Comparison of ENCODE assay signal across 1 cellular context in the genomic region with DNA sequence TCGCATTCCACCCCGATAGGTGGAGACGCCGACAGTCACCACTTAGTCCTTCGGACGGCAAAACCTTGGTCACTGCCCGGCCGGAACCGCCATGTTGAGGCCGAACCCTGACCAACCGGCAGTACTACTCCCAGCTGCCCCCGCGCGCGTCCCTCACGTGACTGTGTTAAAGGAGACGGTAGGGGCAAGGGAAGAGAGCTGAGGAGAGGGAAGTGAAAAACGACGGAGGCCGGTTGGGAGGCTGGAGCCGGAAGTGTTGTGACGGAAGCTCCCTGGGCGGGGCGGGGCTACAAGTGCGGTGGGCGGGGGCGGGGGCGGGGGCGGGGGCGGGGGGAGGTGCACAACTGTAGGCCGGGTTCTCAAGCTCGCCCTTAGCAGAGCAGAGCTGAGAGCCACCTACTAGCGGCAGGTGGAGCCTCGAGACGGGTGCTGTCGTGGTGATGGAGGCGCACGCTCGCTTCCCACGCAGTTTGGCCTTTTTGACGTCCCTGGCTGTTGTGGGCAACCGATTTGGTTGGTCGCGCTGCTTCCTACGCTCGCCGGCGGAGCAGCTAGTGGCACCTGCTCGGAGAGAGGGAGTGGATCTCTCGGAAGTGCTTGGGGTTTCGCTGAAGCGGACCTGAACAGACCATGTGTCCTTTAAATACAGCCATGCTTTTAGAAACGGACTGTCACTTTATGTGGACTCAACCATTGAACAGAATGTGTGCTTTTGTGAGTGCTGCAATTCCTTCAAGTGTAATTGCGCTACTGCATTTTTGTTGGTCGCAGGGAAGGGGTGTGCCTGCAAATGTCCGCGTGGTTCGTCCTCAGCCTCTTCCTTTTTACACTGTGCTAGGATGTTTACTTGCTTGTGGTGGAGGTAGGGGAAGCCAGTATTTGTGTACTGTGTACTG.
A peak's percentile ranks its signal among the peaks of the same experiment; 100 is the strongest.
TF ChIP-seq lines count a peak whose summit lies in the region.

A gene with protein sequence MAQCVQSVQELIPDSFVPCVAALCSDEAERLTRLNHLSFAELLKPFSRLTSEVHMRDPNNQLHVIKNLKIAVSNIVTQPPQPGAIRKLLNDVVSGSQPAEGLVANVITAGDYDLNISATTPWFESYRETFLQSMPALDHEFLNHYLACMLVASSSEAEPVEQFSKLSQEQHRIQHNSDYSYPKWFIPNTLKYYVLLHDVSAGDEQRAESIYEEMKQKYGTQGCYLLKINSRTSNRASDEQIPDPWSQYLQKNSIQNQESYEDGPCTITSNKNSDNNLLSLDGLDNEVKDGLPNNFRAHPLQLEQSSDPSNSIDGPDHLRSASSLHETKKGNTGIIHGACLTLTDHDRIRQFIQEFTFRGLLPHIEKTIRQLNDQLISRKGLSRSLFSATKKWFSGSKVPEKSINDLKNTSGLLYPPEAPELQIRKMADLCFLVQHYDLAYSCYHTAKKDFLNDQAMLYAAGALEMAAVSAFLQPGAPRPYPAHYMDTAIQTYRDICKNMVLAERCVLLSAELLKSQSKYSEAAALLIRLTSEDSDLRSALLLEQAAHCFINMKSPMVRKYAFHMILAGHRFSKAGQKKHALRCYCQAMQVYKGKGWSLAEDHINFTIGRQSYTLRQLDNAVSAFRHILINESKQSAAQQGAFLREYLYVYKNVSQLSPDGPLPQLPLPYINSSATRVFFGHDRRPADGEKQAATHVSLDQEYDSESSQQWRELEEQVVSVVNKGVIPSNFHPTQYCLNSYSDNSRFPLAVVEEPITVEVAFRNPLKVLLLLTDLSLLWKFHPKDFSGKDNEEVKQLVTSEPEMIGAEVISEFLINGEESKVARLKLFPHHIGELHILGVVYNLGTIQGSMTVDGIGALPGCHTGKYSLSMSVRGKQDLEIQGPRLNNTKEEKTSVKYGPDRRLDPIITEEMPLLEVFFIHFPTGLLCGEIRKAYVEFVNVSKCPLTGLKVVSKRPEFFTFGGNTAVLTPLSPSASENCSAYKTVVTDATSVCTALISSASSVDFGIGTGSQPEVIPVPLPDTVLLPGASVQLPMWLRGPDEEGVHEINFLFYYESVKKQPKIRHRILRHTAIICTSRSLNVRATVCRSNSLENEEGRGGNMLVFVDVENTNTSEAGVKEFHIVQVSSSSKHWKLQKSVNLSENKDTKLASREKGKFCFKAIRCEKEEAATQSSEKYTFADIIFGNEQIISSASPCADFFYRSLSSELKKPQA (N-terminal part only) (minus strand): TSS at position 130 of the 896 bp plus-strand sequence. CDS start 364 bp downstream, outside the sequence.

TF ChIP-seq in HepG2, 621 proteins besides CTCF, POLR2A, EP300 and RAD21 (continued from another document and continues in another):
- TF ChIP-seq, protein P1, sequence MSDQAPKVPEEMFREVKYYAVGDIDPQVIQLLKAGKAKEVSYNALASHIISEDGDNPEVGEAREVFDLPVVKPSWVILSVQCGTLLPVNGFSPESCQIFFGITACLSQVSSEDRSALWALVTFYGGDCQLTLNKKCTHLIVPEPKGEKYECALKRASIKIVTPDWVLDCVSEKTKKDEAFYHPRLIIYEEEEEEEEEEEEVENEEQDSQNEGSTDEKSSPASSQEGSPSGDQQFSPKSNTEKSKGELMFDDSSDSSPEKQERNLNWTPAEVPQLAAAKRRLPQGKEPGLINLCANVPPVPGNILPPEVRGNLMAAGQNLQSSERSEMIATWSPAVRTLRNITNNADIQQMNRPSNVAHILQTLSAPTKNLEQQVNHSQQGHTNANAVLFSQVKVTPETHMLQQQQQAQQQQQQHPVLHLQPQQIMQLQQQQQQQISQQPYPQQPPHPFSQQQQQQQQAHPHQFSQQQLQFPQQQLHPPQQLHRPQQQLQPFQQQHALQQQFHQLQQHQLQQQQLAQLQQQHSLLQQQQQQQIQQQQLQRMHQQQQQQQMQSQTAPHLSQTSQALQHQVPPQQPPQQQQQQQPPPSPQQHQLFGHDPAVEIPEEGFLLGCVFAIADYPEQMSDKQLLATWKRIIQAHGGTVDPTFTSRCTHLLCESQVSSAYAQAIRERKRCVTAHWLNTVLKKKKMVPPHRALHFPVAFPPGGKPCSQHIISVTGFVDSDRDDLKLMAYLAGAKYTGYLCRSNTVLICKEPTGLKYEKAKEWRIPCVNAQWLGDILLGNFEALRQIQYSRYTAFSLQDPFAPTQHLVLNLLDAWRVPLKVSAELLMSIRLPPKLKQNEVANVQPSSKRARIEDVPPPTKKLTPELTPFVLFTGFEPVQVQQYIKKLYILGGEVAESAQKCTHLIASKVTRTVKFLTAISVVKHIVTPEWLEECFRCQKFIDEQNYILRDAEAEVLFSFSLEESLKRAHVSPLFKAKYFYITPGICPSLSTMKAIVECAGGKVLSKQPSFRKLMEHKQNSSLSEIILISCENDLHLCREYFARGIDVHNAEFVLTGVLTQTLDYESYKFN (CRISPR knock-in tag; conservative IDR thresholded peaks at IDR 0.05): peak; percentile 43; the same call in 1 of the 2 replicates
- TF ChIP-seq MED1 (CRISPR knock-in tag; IDR thresholded peaks at IDR 0.05) (peak; percentile 63; the same call in 1 of the 2 replicates), ATM (IDR thresholded peaks at IDR 0.05; ENCODE audit: borderline replicate concordance) (no peak), MIER3 (CRISPR knock-in tag; IDR thresholded peaks at IDR 0.05; ENCODE audit: borderline replicate concordance) (no peak; the same call in 1 of the 2 replicates), ZKSCAN1 (IDR thresholded peaks at IDR 0.05; ENCODE audit: low read length) (no peak), ZNF382 (CRISPR knock-in tag; IDR thresholded peaks at IDR 0.05; ENCODE audit: borderline replicate concordance) (no peak), FOXO1 (CRISPR knock-in tag; IDR thresholded peaks at IDR 0.05) (no peak), PAF1 (CRISPR knock-in tag; IDR thresholded peaks at IDR 0.05) (no peak), ZBTB42 (CRISPR knock-in tag; IDR thresholded peaks at IDR 0.05) (no peak), ZFP36 (IDR thresholded peaks at IDR 0.05; ENCODE audit: borderline replicate concordance, low read depth, low read length, partially characterized antibody) (no peak), NFE2L2 (IDR thresholded peaks at IDR 0.05; ENCODE audit: low read length) (no peak), IKZF4 (CRISPR knock-in tag; IDR thresholded peaks at IDR 0.05; ENCODE audit: borderline replicate concordance, low read depth, not compliant biosample characterization) (no peak), ZFAT (CRISPR knock-in tag; conservative IDR thresholded peaks at IDR 0.05) (no peak), ZNF709 (CRISPR knock-in tag; IDR thresholded peaks at IDR 0.05) (0 out of 2 replicates have a peak, but pooled peaks have one; percentile 53), PTBP1 (IDR thresholded peaks at IDR 0.05; ENCODE audit: low read depth, low read length, poor library complexity, severe bottlenecking) (no peak), ZNF230 (CRISPR knock-in tag; IDR thresholded peaks at IDR 0.05) (no peak), ZNF468 (CRISPR knock-in tag; IDR thresholded peaks at IDR 0.05) (no peak), NCOA1 (CRISPR knock-in tag; IDR thresholded peaks at IDR 0.05) (no peak), KLF6 (CRISPR knock-in tag; IDR thresholded peaks at IDR 0.05) (no peak), ZNF781 (CRISPR knock-in tag; IDR thresholded peaks at IDR 0.05; ENCODE audit: borderline replicate concordance, not compliant biosample characterization) (peak; percentile 0), JARID2 (CRISPR knock-in tag; IDR thresholded peaks at IDR 0.05; ENCODE audit: insufficient replicate concordance) (no peak), PCBP1 (IDR thresholded peaks at IDR 0.05; ENCODE audit: borderline replicate concordance, low read depth, low read length) (0 out of 2 replicates have a peak, but pooled peaks have one; percentile 59), THAP11 (CRISPR knock-in tag; IDR thresholded peaks at IDR 0.05) (peak; percentile 90), ZNF446 (CRISPR knock-in tag; IDR thresholded peaks at IDR 0.05) (0 out of 2 replicates have a peak, but pooled peaks have one; percentile 42), SOX13 (IDR thresholded peaks at IDR 0.05) (no peak), SOX13 (CRISPR knock-in tag; conservative IDR thresholded peaks at IDR 0.05 in 1 of 2, IDR thresholded peaks at IDR 0.05 in 1 of 2) (no peak; a peak in 1 of 4 replicates), TP53 (CRISPR knock-in tag; conservative IDR thresholded peaks at IDR 0.05) (0 out of 2 replicates have a peak, but pooled peaks have one; percentile 65), ZNF205 (CRISPR knock-in tag; IDR thresholded peaks at IDR 0.05) (no peak; the same call in 1 of the 2 replicates), CHCHD3 (CRISPR knock-in tag; IDR thresholded peaks at IDR 0.05) (no peak; the same call in 1 of the 2 replicates), ZNF264 (CRISPR knock-in tag; IDR thresholded peaks at IDR 0.05) (0 out of 2 replicates have a peak, but pooled peaks have one; percentile 49), MEF2D (CRISPR knock-in tag; IDR thresholded peaks at IDR 0.05) (no peak), ZNF136 (CRISPR knock-in tag; IDR thresholded peaks at IDR 0.05; ENCODE audit: low read depth) (no peak), ZNF331 (CRISPR knock-in tag; IDR thresholded peaks at IDR 0.05) (peak; percentile 68; the same call in 1 of the 2 replicates), FOSL2 (CRISPR knock-in tag; IDR thresholded peaks at IDR 0.05) (no peak; the same call in none of the 2 replicates), HOXA7 (CRISPR knock-in tag; IDR thresholded peaks at IDR 0.05) (no peak)
- TF ChIP-seq, protein P2, sequence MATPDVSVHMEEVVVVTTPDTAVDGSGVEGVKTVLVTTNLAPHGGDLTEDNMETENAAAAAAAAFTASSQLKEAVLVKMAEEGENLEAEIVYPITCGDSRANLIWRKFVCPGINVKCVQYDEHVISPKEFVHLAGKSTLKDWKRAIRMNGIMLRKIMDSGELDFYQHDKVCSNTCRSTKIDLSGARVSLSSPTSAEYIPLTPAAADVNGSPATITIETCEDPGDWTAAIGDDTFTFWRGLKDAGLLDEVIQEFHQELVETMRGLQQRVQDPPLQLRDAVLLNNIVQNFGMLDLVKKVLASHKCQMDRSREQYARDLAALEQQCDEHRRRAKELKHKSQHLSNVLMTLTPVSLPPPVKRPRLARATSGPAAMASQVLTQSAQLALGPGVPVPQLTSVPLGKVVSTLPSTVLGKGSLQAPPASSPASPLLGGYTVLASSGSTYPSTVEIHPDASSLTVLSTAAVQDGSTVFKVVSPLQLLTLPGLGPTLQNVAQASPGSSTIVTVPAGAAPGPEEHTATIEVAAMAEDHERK (CRISPR knock-in tag; IDR thresholded peaks at IDR 0.05; ENCODE audit: low read depth): no peak
- TF ChIP-seq, protein P3, sequence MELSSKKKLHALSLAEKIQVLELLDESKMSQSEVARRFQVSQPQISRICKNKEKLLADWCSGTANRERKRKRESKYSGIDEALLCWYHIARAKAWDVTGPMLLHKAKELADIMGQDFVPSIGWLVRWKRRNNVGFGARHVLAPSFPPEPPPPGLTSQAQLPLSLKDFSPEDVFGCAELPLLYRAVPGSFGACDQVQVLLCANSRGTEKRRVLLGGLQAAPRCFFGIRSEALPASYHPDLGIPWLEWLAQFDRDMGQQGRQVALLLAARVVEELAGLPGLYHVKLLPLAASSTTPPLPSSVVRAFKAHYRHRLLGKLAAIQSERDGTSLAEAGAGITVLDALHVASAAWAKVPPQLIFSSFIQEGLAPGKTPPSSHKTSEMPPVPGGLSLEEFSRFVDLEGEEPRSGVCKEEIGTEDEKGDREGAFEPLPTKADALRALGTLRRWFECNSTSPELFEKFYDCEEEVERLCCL (CRISPR knock-in tag; IDR thresholded peaks at IDR 0.05; ENCODE audit: borderline replicate concordance): peak; percentile 59; the same call in 1 of the 2 replicates
- TF ChIP-seq, protein P4, sequence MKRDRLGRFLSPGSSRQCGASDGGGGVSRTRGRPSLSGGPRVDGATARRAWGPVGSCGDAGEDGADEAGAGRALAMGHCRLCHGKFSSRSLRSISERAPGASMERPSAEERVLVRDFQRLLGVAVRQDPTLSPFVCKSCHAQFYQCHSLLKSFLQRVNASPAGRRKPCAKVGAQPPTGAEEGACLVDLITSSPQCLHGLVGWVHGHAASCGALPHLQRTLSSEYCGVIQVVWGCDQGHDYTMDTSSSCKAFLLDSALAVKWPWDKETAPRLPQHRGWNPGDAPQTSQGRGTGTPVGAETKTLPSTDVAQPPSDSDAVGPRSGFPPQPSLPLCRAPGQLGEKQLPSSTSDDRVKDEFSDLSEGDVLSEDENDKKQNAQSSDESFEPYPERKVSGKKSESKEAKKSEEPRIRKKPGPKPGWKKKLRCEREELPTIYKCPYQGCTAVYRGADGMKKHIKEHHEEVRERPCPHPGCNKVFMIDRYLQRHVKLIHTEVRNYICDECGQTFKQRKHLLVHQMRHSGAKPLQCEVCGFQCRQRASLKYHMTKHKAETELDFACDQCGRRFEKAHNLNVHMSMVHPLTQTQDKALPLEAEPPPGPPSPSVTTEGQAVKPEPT (CRISPR knock-in tag; IDR thresholded peaks at IDR 0.05; ENCODE audit: low read depth): no peak
- TF ChIP-seq, protein P5, sequence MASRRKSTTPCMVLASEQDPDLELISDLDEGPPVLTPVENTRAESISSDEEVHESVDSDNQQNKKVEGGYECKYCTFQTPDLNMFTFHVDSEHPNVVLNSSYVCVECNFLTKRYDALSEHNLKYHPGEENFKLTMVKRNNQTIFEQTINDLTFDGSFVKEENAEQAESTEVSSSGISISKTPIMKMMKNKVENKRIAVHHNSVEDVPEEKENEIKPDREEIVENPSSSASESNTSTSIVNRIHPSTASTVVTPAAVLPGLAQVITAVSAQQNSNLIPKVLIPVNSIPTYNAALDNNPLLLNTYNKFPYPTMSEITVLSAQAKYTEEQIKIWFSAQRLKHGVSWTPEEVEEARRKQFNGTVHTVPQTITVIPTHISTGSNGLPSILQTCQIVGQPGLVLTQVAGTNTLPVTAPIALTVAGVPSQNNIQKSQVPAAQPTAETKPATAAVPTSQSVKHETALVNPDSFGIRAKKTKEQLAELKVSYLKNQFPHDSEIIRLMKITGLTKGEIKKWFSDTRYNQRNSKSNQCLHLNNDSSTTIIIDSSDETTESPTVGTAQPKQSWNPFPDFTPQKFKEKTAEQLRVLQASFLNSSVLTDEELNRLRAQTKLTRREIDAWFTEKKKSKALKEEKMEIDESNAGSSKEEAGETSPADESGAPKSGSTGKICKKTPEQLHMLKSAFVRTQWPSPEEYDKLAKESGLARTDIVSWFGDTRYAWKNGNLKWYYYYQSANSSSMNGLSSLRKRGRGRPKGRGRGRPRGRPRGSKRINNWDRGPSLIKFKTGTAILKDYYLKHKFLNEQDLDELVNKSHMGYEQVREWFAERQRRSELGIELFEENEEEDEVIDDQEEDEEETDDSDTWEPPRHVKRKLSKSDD (CRISPR knock-in tag; IDR thresholded peaks at IDR 0.05; ENCODE audit: low read depth): no peak
- TF ChIP-seq, protein P6, sequence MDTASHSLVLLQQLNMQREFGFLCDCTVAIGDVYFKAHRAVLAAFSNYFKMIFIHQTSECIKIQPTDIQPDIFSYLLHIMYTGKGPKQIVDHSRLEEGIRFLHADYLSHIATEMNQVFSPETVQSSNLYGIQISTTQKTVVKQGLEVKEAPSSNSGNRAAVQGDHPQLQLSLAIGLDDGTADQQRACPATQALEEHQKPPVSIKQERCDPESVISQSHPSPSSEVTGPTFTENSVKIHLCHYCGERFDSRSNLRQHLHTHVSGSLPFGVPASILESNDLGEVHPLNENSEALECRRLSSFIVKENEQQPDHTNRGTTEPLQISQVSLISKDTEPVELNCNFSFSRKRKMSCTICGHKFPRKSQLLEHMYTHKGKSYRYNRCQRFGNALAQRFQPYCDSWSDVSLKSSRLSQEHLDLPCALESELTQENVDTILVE (CRISPR knock-in tag; IDR thresholded peaks at IDR 0.05): peak; percentile 74
